ENCODE assay signal across 16 cellular contexts in genomic region chr9:14961372-14962068, GRCh38. TPM values are rescaled to one million over a fixed set of nuclear protein-coding genes. Genes with fewer than 3 reads are reported as not detected.
DNase-seq lines count a peak whose midpoint lies in the region; FAIRE-seq and TF ChIP-seq lines count a peak whose summit lies in the region.
"Had no signal": no experiment of that assay in that cellular context is flagged by ENCODE, and none has a peak within 500 bp of the region (broad histone marks: within the 10 kb centered on the region; RNA-seq: fewer than 3 reads in every experiment).

No MANE protein-coding gene starts in this region.

- H3K9me3 ChIP-seq in MM.1S (replicated peaks; ENCODE audit: insufficient read depth, low read length), result no peaks in the 10 kb centered on the region
- H3K9me3 ChIP-seq in colonic mucosa, result no peaks in the 10 kb centered on the region
- H3K9me3 ChIP-seq in neural progenitor cell (ENCODE audit: low read depth), result no peaks in the 10 kb centered on the region
- H3K9me3 ChIP-seq: suprapubic skin had no signal

- H3K4me3 ChIP-seq in MM.1S (ENCODE audit: low read length), result no peak overlapping the region
- H3K4me3 ChIP-seq in colonic mucosa, result no peak overlapping the region
- no peak overlapping the region for H3K4me3 ChIP-seq in neural progenitor cell
- H3K4me3 ChIP-seq: dorsolateral prefrontal cortex, suprapubic skin had no signal

- no peaks in the 10 kb centered on the region for H3K9me2 ChIP-seq in MM.1S (replicated peaks; ENCODE audit: insufficient read depth, low read length)

- H3K4me3 Mint-ChIP-seq in neural progenitor cell, result no peak overlapping the region
- H3K4me3 Mint-ChIP-seq: activated CD8-positive, alpha-beta memory T cell treated with anti-CD3 and anti-CD28 coated beads, Interleukin-2, amount 10 ng/mL, durations not matched to agents 7 days and 5 days had no signal

- peak; percentile 81 for FAIRE-seq in H54 (lab: Jason Lieb, UNC)
- FAIRE-seq: keratinocyte had no signal

- H2AFZ ChIP-seq in MM.1S (ENCODE audit: low read length), result peak overlapping the region; percentile 42; the same call in 1 of the 2 replicates
- peak overlapping the region; percentile 36 for H2AFZ ChIP-seq in neural progenitor cell (replicated peaks)

- DNase-seq in H54 (ENCODE audit: insufficient read length, low spot score) (no peak), MM.1S (no peak), colonic mucosa (peak; percentile 47), neural progenitor cell (ENCODE audit: low spot score) (no peak), NCI-H2107 (lab: John Stamatoyannopoulos, UW) (no peak), GM10248 (ENCODE audit: extremely low spot score) (no peak), COR-L47 (lab: John Stamatoyannopoulos, UW) (no peak)
- DNase-seq: activated CD8-positive, alpha-beta memory T cell treated with anti-CD3 and anti-CD28 coated beads, Interleukin-2, amount 10 ng/mL, durations not matched to agents 7 days and 5 days; amygdala; dorsolateral prefrontal cortex; foreskin melanocyte; NCI-H446; T1000 had no signal

- no peaks in the 10 kb centered on the region for H3K4me1 Mint-ChIP-seq in neural progenitor cell

- CTCF ChIA-PET in GM10248 (lab: Yijun Ruan, JAX), result no interaction called here

- H3K36me3 ChIP-seq in MM.1S (replicated peaks; ENCODE audit: insufficient read depth, low read length) (no peaks in the 10 kb centered on the region), colonic mucosa (no peaks in the 10 kb centered on the region), neural progenitor cell (no peaks in the 10 kb centered on the region)
- H3K36me3 ChIP-seq: suprapubic skin had no signal

- H3K27me3 ChIP-seq in MM.1S (replicated peaks; ENCODE audit: insufficient read depth, low read length) (no peaks in the 10 kb centered on the region), colonic mucosa (no peaks in the 10 kb centered on the region), neural progenitor cell (no peaks in the 10 kb centered on the region)
- H3K27me3 ChIP-seq: dorsolateral prefrontal cortex, suprapubic skin had no signal

- TF ChIP-seq POLR2A in H54 (IDR thresholded peaks at IDR 0.05; ENCODE audit: low read depth, low read length), result no peak

- H3K4me1 ChIP-seq in MM.1S (ENCODE audit: low read length) (no peaks in the 10 kb centered on the region), colonic mucosa (no peaks in the 10 kb centered on the region), neural progenitor cell (no peaks in the 10 kb centered on the region)
- H3K4me1 ChIP-seq: suprapubic skin had no signal

- H3K4me2 ChIP-seq in MM.1S (ENCODE audit: low read depth, low read length) (no peak overlapping the region), neural progenitor cell (no peak overlapping the region)

- peak overlapping the region; percentile 20 for H3K27ac Mint-ChIP-seq in neural progenitor cell
- H3K27ac Mint-ChIP-seq: activated CD8-positive, alpha-beta memory T cell treated with anti-CD3 and anti-CD28 coated beads, Interleukin-2, amount 10 ng/mL, durations not matched to agents 7 days and 5 days had no signal

- H3K27me3 Mint-ChIP-seq in neural progenitor cell (ENCODE audit: insufficient read depth, low read depth), result peaks cover 4% of the 10 kb centered on the region
- H3K27me3 Mint-ChIP-seq: activated CD8-positive, alpha-beta memory T cell treated with anti-CD3 and anti-CD28 coated beads, Interleukin-2, amount 10 ng/mL, durations not matched to agents 7 days and 5 days had no signal

- no peaks in the 10 kb centered on the region for H3F3A ChIP-seq in MM.1S (ENCODE audit: insufficient read depth, low read length)
- no peaks in the 10 kb centered on the region for H3F3A ChIP-seq in neural progenitor cell (ENCODE audit: low read depth)

- H3K27ac ChIP-seq in MM.1S (ENCODE audit: low read length) (no peak overlapping the region), colonic mucosa (no peak overlapping the region), neural progenitor cell (no peak overlapping the region)
- H3K27ac ChIP-seq: dorsolateral prefrontal cortex, RWPE1, suprapubic skin had no signal

- H3K79me2 ChIP-seq in MM.1S (ENCODE audit: low read length) (no peaks in the 10 kb centered on the region), neural progenitor cell (ENCODE audit: low read depth) (no peaks in the 10 kb centered on the region)

- H3K9ac ChIP-seq in MM.1S (ENCODE audit: low read length), result no peak overlapping the region
- no peak overlapping the region for H3K9ac ChIP-seq in colonic mucosa (ENCODE audit: low read depth in 2 of 2, low read length in 2 of 2)
- H3K9ac ChIP-seq in neural progenitor cell, result no peak overlapping the region

- no peak for TF ChIP-seq CTCF in MM.1S (IDR thresholded peaks at IDR 0.05; ENCODE audit: low read length)
- TF ChIP-seq CTCF in colonic mucosa (IDR thresholded peaks at IDR 0.05), result no peak
- TF ChIP-seq CTCF in neural progenitor cell (IDR thresholded peaks at IDR 0.05), result no peak
- TF ChIP-seq CTCF in GM10248 (IDR thresholded peaks at IDR 0.05; ENCODE audit: control extremely low read depth, extremely low read depth, low read depth, missing control alignments), result no peak

- POLR2A ChIA-PET in GM10248 (lab: Yijun Ruan, JAX), result no interaction called here

- H3K9me3 Mint-ChIP-seq in neural progenitor cell, result no peaks in the 10 kb centered on the region

- peaks cover 4% of the 10 kb centered on the region for H3K36me3 Mint-ChIP-seq in neural progenitor cell
- H3K36me3 Mint-ChIP-seq: activated CD8-positive, alpha-beta memory T cell treated with anti-CD3 and anti-CD28 coated beads, Interleukin-2, amount 10 ng/mL, durations not matched to agents 7 days and 5 days had no signal

- H4K20me1 ChIP-seq in MM.1S (ENCODE audit: insufficient read depth, low read length) (no peaks in the 10 kb centered on the region), neural progenitor cell (ENCODE audit: low read depth) (no peaks in the 10 kb centered on the region)

- intact Hi-C loops in colonic mucosa (cut with DNase I), result no loop called here

RNA-seq across cellular contexts. Expression of gene FREM1, which starts 51.3 kb away (rescaled TPM):
- total RNA-seq in colonic mucosa (1 to 10 TPM; 1.1 to 1.5 TPM), neural progenitor cell (ENCODE audit: low replicate concordance) (1.1 and 1.2 TPM in 2 replicates)
- total RNA-seq: activated CD8-positive, alpha-beta memory T cell treated with anti-CD3 and anti-CD28 coated beads, Interleukin-2, amount 10 ng/mL, durations not matched to agents 7 days and 5 days had no signal
